8 cellular contexts compared by ENCODE assay signal in genomic region chr10:72321248-72322029, GRCh38. TPM values are rescaled to one million over a fixed set of nuclear protein-coding genes. Genes with fewer than 3 reads are reported as not detected.
DNase-seq lines count a peak whose midpoint lies in the region; ATAC-seq, FAIRE-seq and TF ChIP-seq lines count a peak whose summit lies in the region.

No MANE protein-coding gene starts in this region.

- peaks cover 57% of the 10 kb centered on the region for H3K4me1 ChIP-seq in RWPE2 (ENCODE audit: insufficient read depth, poor library complexity, severe bottlenecking)
- peaks cover 60 to 98% (median 83%) of the 10 kb centered on the region in 3 donors for H3K4me1 ChIP-seq in esophagus squamous epithelium
- peaks cover 57 to 66% of the 10 kb centered on the region in 2 donors for H3K4me1 ChIP-seq in gastrocnemius medialis

- 74 to 84% methylated on average over 7 to 8 of the region's 13 CpGs for whole genome bisulfite sequencing in esophagus squamous epithelium, 2 donors

- TF ChIP-seq CTCF in RWPE2 (IDR thresholded peaks at IDR 0.05; ENCODE audit: poor library complexity, severe bottlenecking): no peak
- TF ChIP-seq CTCF in esophagus squamous epithelium (IDR thresholded peaks at IDR 0.05): no peak
- TF ChIP-seq CTCF in gastrocnemius medialis (IDR thresholded peaks at IDR 0.05 in 4 of 5, conservative IDR thresholded peaks at IDR 0.05 in 1 of 5): no peak

- DNase-seq in GM12892 (ENCODE audit: insufficient read length) (peak; percentile 4), RWPE2 (ENCODE audit: low spot score) (no peak), esophagus squamous epithelium (lab: John Stamatoyannopoulos, UW) (no peak), gastrocnemius medialis (no peak), NCI-H748 treated with DMSO at 0.1 percent for 48 hours (lab: John Stamatoyannopoulos, UW) (no peak), SHP77 treated with DMSO at 0.1 percent for 48 hours (lab: John Stamatoyannopoulos, UW) (no peak)

- in situ Hi-C loops in gastrocnemius medialis (cut with MboI; ENCODE audit: low sequenced_read_pairs in 4 of 4): loop anchor here in 1 of 4 donors (5.0 kb wide), 1 partner anchor 104 kb away; the partner anchor contains the start of genes ANAPC16 and ASCC1

- no peak for FAIRE-seq in GM12892 (lab: Jason Lieb, UNC)

- no peak; the same call in 2 of the 3 replicates for ATAC-seq in RWPE2 (ENCODE audit: low read depth)
- ATAC-seq in gastrocnemius medialis: no peak
- ATAC-seq in HG03571 (IDR thresholded peaks at IDR 0.05; ENCODE audit: unreplicated experiment): no peak
- no peak for ATAC-seq in GM18907 (IDR thresholded peaks at IDR 0.05; ENCODE audit: unreplicated experiment)

- no peak for TF ChIP-seq POLR2A in GM12892 (IDR thresholded peaks at IDR 0.05; ENCODE audit: low read depth, low read length)
- TF ChIP-seq POLR2A in esophagus squamous epithelium (IDR thresholded peaks at IDR 0.05): no peak
- no peak for TF ChIP-seq POLR2A in gastrocnemius medialis (IDR thresholded peaks at IDR 0.05)

- H3K4me3 ChIP-seq in RWPE2 (ENCODE audit: severe bottlenecking) (peak overlapping the region; percentile 4), esophagus squamous epithelium (no peak overlapping the region), gastrocnemius medialis (no peak overlapping the region)

- H3K27ac ChIP-seq in RWPE2 (ENCODE audit: poor library complexity, severe bottlenecking) (peak overlapping the region; percentile 99), esophagus squamous epithelium (peak overlapping the region; percentile 88 to 95 (median 92)), gastrocnemius medialis (peak overlapping the region; percentile 92 to 97 (median 96))

- H3K9me3 ChIP-seq in RWPE2 (ENCODE audit: severe bottlenecking) (no peaks in the 10 kb centered on the region), esophagus squamous epithelium (no peaks in the 10 kb centered on the region), gastrocnemius medialis (no peaks in the 10 kb centered on the region)

- intact Hi-C loops in esophagus squamous epithelium (cut with DNase I): no loop called here
- intact Hi-C loops in gastrocnemius medialis (cut with DNase I; ENCODE audit: low total_unique reads): no loop called here

- no peaks in the 10 kb centered on the region for H3K27me3 ChIP-seq in RWPE2 (ENCODE audit: insufficient read depth, poor library complexity, severe bottlenecking)
- H3K27me3 ChIP-seq in esophagus squamous epithelium: no peaks in the 10 kb centered on the region
- no peaks in the 10 kb centered on the region for H3K27me3 ChIP-seq in gastrocnemius medialis

- no peaks in the 10 kb centered on the region for H3K36me3 ChIP-seq in RWPE2 (ENCODE audit: low read depth)
- no peaks in the 10 kb centered on the region for H3K36me3 ChIP-seq in esophagus squamous epithelium
- H3K36me3 ChIP-seq in gastrocnemius medialis: no peaks in the 10 kb centered on the region

RNA-seq across cellular contexts. Expression of gene DNAJB12, which starts 33.3 kb away (rescaled TPM):
- polyA plus RNA-seq in GM12892 (2012; ENCODE audit: missing spikeins): 9.9 TPM
- total RNA-seq in esophagus squamous epithelium (10 to 100 TPM; 22.7 to 34.0 (median 23.8) TPM), gastrocnemius medialis (10 to 100 TPM; 35.8 to 49.7 (median 39.0) TPM)

RNA-seq across cellular contexts. Expression of gene DDIT4, which starts 47.7 kb away (rescaled TPM):
- polyA plus RNA-seq in GM12892 (2012; ENCODE audit: missing spikeins): 158 TPM
- total RNA-seq in esophagus squamous epithelium (100 to 1,000 TPM in 3 of 4 donors, 10 to 100 TPM in 1; 49.4 to 384 (median 138) TPM), gastrocnemius medialis (100 to 1,000 TPM; 296 to 667 (median 319) TPM)
